In the genomic region with DNA sequence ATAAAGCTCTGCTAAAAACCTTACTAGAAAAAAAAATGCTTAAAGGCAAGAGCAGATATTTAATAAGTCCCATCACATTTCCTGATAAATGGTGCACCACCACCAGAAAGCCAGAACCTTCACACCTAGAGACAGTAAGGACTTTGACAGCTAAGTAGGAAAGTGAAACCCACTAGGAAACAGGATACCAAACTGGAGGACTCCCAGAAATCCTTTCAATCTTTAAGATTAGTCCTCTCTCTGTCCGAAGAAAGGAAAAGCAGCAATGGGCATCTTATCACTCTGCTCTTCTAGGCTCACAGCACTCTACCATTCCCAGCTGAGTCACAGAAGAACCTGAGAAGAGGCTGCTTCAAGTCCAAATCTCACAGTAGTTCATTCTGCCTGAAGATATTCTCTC, we compare ENCODE assay signal across 27 cellular contexts. TPM values are rescaled to one million over a fixed set of nuclear protein-coding genes. Genes with fewer than 3 reads are reported as not detected.
DNase-seq lines count a peak whose midpoint lies in the region; ATAC-seq, FAIRE-seq and TF ChIP-seq lines count a peak whose summit lies in the region.
"Had no signal": no experiment of that assay in that cellular context is flagged by ENCODE, and none has a peak within 500 bp of the region (broad histone marks: within the 10 kb centered on the region; RNA-seq: fewer than 3 reads in every experiment).

No MANE protein-coding gene starts in this region.

- no peaks in the 10 kb centered on the region for H3K9me3 ChIP-seq in CD4-positive, alpha-beta T cell (ENCODE audit: control insufficient read depth, low read length)
- H3K9me3 ChIP-seq: SK-N-SH, testis had no signal

- H3K27me3 ChIP-seq in CD4-positive, alpha-beta T cell (ENCODE audit: control insufficient read depth, insufficient read depth, low read length): no peaks in the 10 kb centered on the region
- H3K27me3 ChIP-seq: heart left ventricle, testis had no signal

- FAIRE-seq in RCC 7860 (lab: Jason Lieb, UNC): no peak
- FAIRE-seq: H1 had no signal

- in situ Hi-C loops in astrocyte of the spinal cord (cut with HindIII; ENCODE audit: low sequenced_read_pairs): no loop called here

- no peak overlapping the region for H3K27ac Mint-ChIP-seq in CD4-positive, alpha-beta T cell
- H3K27ac Mint-ChIP-seq: activated CD8-positive, alpha-beta memory T cell treated with anti-CD3 and anti-CD28 coated beads, Interleukin-2, amount 10 ng/mL, durations not matched to agents 7 days and 5 days; activated naive CD8-positive, alpha-beta T cell treated with anti-CD3 and anti-CD28 coated beads, Interleukin-2, amount 50 U/mL, for 24 hours; stimulated activated effector memory CD8-positive, alpha-beta T cell treated with anti-CD3 and anti-CD28 coated beads, Interleukin-12 subunit alpha, Interleukin-12 subunit beta, amount 100 ng/mL, for 72 hours; T-helper 2 cell treated with Interferon-gamma antibody and Interleukin-4, amounts not matched to agents 5 μg/mL and 100 μg/mL, for 36 hours had no signal

- peak overlapping the region; percentile 68 for H3K4me3 Mint-ChIP-seq in CD4-positive, alpha-beta T cell
- H3K4me3 Mint-ChIP-seq: activated CD8-positive, alpha-beta memory T cell treated with anti-CD3 and anti-CD28 coated beads, Interleukin-2, amount 10 ng/mL, durations not matched to agents 7 days and 5 days; activated naive CD8-positive, alpha-beta T cell treated with anti-CD3 and anti-CD28 coated beads, Interleukin-2, amount 50 U/mL, for 24 hours; stimulated activated effector memory CD8-positive, alpha-beta T cell treated with anti-CD3 and anti-CD28 coated beads, Interleukin-12 subunit alpha, Interleukin-12 subunit beta, amount 100 ng/mL, for 72 hours; T-helper 2 cell treated with Interferon-gamma antibody and Interleukin-4, amounts not matched to agents 5 μg/mL and 100 μg/mL, for 36 hours had no signal

- TF ChIP-seq CTCF in CD4-positive, alpha-beta T cell (IDR thresholded peaks at IDR 0.05): no peak
- no peak for TF ChIP-seq CTCF in astrocyte of the spinal cord (IDR thresholded peaks at IDR 0.05; ENCODE audit: low read depth, low read length)

- intact Hi-C loops in CD4-positive, alpha-beta T cell (cut with DNase I, micrococcal nuclease): loop anchor here in 1 of 2 experiments (10.0 kb wide), 1 partner anchor 512 kb away; no protein-coding TSS in a partner anchor

- no peak for ATAC-seq in CD4-positive, alpha-beta T cell (ENCODE audit: poor library complexity)
- no peak for ATAC-seq in GM21786 (IDR thresholded peaks at IDR 0.05; ENCODE audit: unreplicated experiment)
- ATAC-seq: activated CD8-positive, alpha-beta memory T cell treated with anti-CD3 and anti-CD28 coated beads, Interleukin-2, amount 10 ng/mL, durations not matched to agents 7 days and 5 days; activated naive CD8-positive, alpha-beta T cell treated with anti-CD3 and anti-CD28 coated beads, Interleukin-2, amount 50 U/mL, for 24 hours; esophagus mucosa; heart left ventricle; stimulated activated effector memory CD8-positive, alpha-beta T cell treated with anti-CD3 and anti-CD28 coated beads, Interleukin-12 subunit alpha, Interleukin-12 subunit beta, amount 100 ng/mL, for 72 hours had no signal

- no peaks in the 10 kb centered on the region for H3K9me3 Mint-ChIP-seq in CD4-positive, alpha-beta T cell
- H3K9me3 Mint-ChIP-seq: stimulated activated effector memory CD8-positive, alpha-beta T cell treated with anti-CD3 and anti-CD28 coated beads, Interleukin-12 subunit alpha, Interleukin-12 subunit beta, amount 100 ng/mL, for 72 hours had no signal

- POLR2A ChIA-PET in CD4-positive, alpha-beta T cell (lab: Charles Lee): interaction anchor here (1.1 to 1.4 kb wide), 2 partner anchors 9 to 31 kb away, joined by 3 read pairs; a partner anchor contains a TSS

- peaks cover 31% of the 10 kb centered on the region for H3K36me3 Mint-ChIP-seq in CD4-positive, alpha-beta T cell (ENCODE audit: low read depth)

- CTCF ChIA-PET in CD4-positive, alpha-beta T cell (lab: Charles Lee): no interaction called here

- no peak for DNase-seq in CD4-positive, alpha-beta T cell
- DNase-seq in LHCN-M2 (ENCODE audit: low read depth) (peak; percentile 10), astrocyte of the spinal cord (ENCODE audit: low read depth, low spot score) (peak; percentile 4), iris pigment epithelial cell (ENCODE audit: low read depth) (peak; percentile 52), NCI-H2107 (lab: John Stamatoyannopoulos, UW) (no peak), RCC 7860 (ENCODE audit: low spot score) (no peak), NAMALWA (ENCODE audit: low spot score) (no peak)
- DNase-seq: activated CD4-positive, alpha-beta T cell treated with anti-CD3 and anti-CD28 coated beads for 1 hour; activated CD8-positive, alpha-beta memory T cell treated with anti-CD3 and anti-CD28 coated beads, Interleukin-2, amount 10 ng/mL, durations not matched to agents 7 days and 5 days; activated naive CD8-positive, alpha-beta T cell treated with anti-CD3 and anti-CD28 coated beads, Interleukin-2, amount 50 U/mL, for 24 hours; CD8-positive, alpha-beta memory T cell; central memory CD4-positive, alpha-beta T cell; heart left ventricle; immature natural killer cell; KG1; NCI-H1092; NCI-H2171 treated with DMSO at 0.1 percent for 48 hours; occipital lobe; retina; SK-N-SH; stimulated activated CD4-positive, alpha-beta T cell treated with anti-CD3 and anti-CD28 coated beads, Interleukin-15, amount 100 ng/mL, for 24 hours; testis had no signal

- no peak overlapping the region for H3K27ac ChIP-seq in CD4-positive, alpha-beta T cell (ENCODE audit: low read depth, low read length)
- H3K27ac ChIP-seq: testis had no signal

- H3K4me3 ChIP-seq in astrocyte of the spinal cord (ENCODE audit: low read depth, low read length): no peak overlapping the region
- H3K4me3 ChIP-seq: heart left ventricle, testis had no signal

- no peaks in the 10 kb centered on the region for H3K27me3 Mint-ChIP-seq in CD4-positive, alpha-beta T cell
- H3K27me3 Mint-ChIP-seq: activated CD8-positive, alpha-beta memory T cell treated with anti-CD3 and anti-CD28 coated beads, Interleukin-2, amount 10 ng/mL, durations not matched to agents 7 days and 5 days; activated naive CD8-positive, alpha-beta T cell treated with anti-CD3 and anti-CD28 coated beads, Interleukin-2, amount 50 U/mL, for 24 hours; CD8-positive, alpha-beta memory T cell had no signal

- peaks cover 71% of the 10 kb centered on the region for H3K4me1 Mint-ChIP-seq in CD4-positive, alpha-beta T cell (ENCODE audit: low read depth)

RNA-seq across cellular contexts. Expression of a gene that starts 3.7 kb away (rescaled TPM):
- total RNA-seq in CD4-positive, alpha-beta T cell: 10 to 100 TPM; 45.3 to 48.2 TPM
- 30.2 and 40.7 TPM in 2 replicates for total RNA-seq in LHCN-M2 (2014; rRNA removed)
- polyA plus RNA-seq in LHCN-M2 (2012): 16.6 TPM

RNA-seq across cellular contexts. Expression of a gene that starts 30.2 kb away (rescaled TPM):
- 10 to 100 TPM; 38.2 to 40.1 TPM for total RNA-seq in CD4-positive, alpha-beta T cell
- total RNA-seq in LHCN-M2 (2014; rRNA removed): 40.9 and 44.9 TPM in 2 replicates
- 34.8 TPM for polyA plus RNA-seq in LHCN-M2 (2012)

RNA-seq across cellular contexts. Expression of a gene that starts 35.5 kb away (rescaled TPM):
- 1,000 to 10,000 TPM; 3,011 to 3,031 TPM for total RNA-seq in CD4-positive, alpha-beta T cell
- 1,705 and 1,843 TPM in 2 replicates for total RNA-seq in LHCN-M2 (2014; rRNA removed)
- 2,226 TPM for polyA plus RNA-seq in LHCN-M2 (2012)

Comparison
In these comparisons a context has a peak if more than half of its experiments do, and no peak if none do; other contexts are left out.
1. DNase-seq: peak in LHCN-M2 (single experiment), astrocyte of the spinal cord (single experiment) and iris pigment epithelial cell (single experiment); none in CD4-positive, alpha-beta T cell (0 of 10), NCI-H2107 (single experiment), RCC 7860 (single experiment) and NAMALWA (single experiment).